Comparison of ENCODE assay signal across 10 cellular contexts in the genomic region with DNA sequence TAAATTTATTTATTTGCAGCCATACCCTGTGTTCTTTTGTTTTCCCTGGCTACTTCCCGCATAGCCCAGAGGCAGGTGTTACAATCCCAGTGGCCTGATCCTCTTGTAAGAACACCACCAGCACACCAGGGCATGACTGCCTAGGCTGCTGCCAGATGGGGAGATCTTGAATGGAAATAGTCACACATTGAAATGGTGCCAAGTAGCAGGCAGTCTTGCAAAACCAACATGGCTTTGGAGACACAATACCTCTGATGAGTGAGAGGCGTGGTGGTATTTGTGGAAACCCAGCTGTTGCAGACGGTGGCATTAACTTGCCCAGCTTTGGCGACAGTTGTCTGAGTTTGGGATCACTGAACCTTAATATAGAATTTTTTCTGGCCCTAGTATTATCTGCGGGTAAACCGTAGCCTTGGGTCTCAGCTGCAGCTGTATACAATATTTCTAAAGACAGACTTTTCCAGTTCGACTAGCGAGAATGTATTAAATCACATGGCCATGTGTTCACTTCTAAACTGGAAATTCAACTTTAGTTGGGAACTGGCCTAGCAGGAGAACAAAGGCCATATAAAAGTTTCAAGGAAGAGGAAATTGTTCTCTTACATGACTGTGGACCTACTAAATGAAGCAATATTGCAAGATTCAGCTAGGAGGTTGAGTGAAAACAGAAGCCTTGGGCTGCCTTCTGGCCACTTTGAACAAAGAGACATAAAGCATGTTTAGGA.
DNase-seq lines count a peak whose midpoint lies in the region; ATAC-seq and TF ChIP-seq lines count a peak whose summit lies in the region.
"Had no signal": no experiment of that assay in that cellular context is flagged by ENCODE, and none has a peak within 500 bp of the region (broad histone marks: within the 10 kb centered on the region; RNA-seq: fewer than 3 reads in every experiment).

No MANE protein-coding gene starts in this region.

- no peak for TF ChIP-seq CTCF in thyroid gland (IDR thresholded peaks at IDR 0.05)

- H3K27ac ChIP-seq in thyroid gland = peak overlapping the region in 1 of 3 donors; percentile 51
- H3K27ac ChIP-seq: heart right ventricle had no signal

- no peak for ATAC-seq in HG03378 (IDR thresholded peaks at IDR 0.05; ENCODE audit: unreplicated experiment)

- intact Hi-C loops in thyroid gland (cut with DNase I) = no loop called here

- H3K9me3 ChIP-seq in thyroid gland = no peaks in the 10 kb centered on the region
- H3K9me3 ChIP-seq: heart right ventricle had no signal

- H3K4me1 ChIP-seq in thyroid gland = peaks cover 4 to 10% of the 10 kb centered on the region in 2 donors
- H3K4me1 ChIP-seq: heart right ventricle had no signal

- H3K4me3 ChIP-seq in thyroid gland (replicated peaks in 1 of 3) = no peak overlapping the region
- H3K4me3 ChIP-seq: heart right ventricle had no signal

- H3K27me3 ChIP-seq in thyroid gland = no peaks in the 10 kb centered on the region
- H3K27me3 ChIP-seq: heart right ventricle had no signal

- no peak for TF ChIP-seq POLR2A in thyroid gland (IDR thresholded peaks at IDR 0.05)

- WGBS in thyroid gland, 2 donors = 50 to 56% methylated on average over 8 of the region's 8 CpGs

- H3K36me3 ChIP-seq in thyroid gland = no peaks in the 10 kb centered on the region
- H3K36me3 ChIP-seq: heart right ventricle had no signal

- DNase-seq in NCI-H82 (lab: John Stamatoyannopoulos, UW) (peak; percentile 33), NCI-H82 treated with DMSO at 0.1 percent for 48 hours (lab: John Stamatoyannopoulos, UW; ENCODE audit: unreplicated experiment) (no peak), NCI-H774 (lab: John Stamatoyannopoulos, UW) (peak; percentile 95), fibroblast of gingiva (ENCODE audit: low read depth) (peak; percentile 7), thyroid gland (peak; percentile 54 to 66), putamen (ENCODE audit: low spot score) (no peak)
- no peak for DNase-seq in activated CD4-positive, alpha-beta T cell treated with anti-CD3 and anti-CD28 coated beads for 4 hours
- DNase-seq: 8988T, heart right ventricle had no signal

Comparison
In these comparisons a context has a peak if more than half of its experiments do, and no peak if none do; other contexts are left out.
1. DNase-seq: peak in NCI-H82 (single experiment), NCI-H774 (single experiment), fibroblast of gingiva (single experiment) and thyroid gland (2 of 2); none in NCI-H82 treated with DMSO at 0.1 percent for 48 hours (single experiment), putamen (single experiment) and activated CD4-positive, alpha-beta T cell treated with anti-CD3 and anti-CD28 coated beads for 4 hours (0 of 2).